In the genomic region with DNA sequence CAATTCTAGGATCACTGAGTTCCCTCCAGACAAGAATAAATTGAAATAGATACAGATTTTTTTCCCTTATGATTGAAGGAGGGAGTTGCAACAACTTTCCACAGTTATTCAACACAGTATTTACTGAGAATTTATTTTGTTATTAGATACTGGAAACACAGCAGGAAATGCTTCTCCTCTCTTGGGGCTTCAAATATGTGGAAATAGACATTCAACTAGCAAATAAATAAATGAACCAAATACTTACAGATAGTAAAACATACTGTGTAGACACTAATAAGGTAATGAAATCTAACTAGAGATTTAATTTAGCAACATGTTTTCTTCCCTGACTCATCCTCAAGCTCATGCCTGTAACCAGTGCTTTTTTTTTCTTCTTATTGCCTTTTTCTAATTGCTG, we compare ENCODE assay signal across 35 cellular contexts.
"Had no signal": no experiment of that assay in that cellular context is flagged by ENCODE, and none has a peak within 500 bp of the region (broad histone marks: within the 10 kb centered on the region; RNA-seq: fewer than 3 reads in every experiment).

No MANE protein-coding gene starts in this region.

- H3K27me3 ChIP-seq: adrenal gland, breast epithelium, cardiac muscle cell, colonic mucosa, heart left ventricle had no signal

- H3K4me3 ChIP-seq: adrenal gland, breast epithelium, cardiac muscle cell, colonic mucosa, dorsolateral prefrontal cortex, heart left ventricle had no signal

- H3K4me1 ChIP-seq: breast epithelium, colonic mucosa had no signal

- H3K27ac Mint-ChIP-seq: activated B cell treated with CpG ODN at 0.5 μM for 24 hours; activated CD8-positive, alpha-beta T cell treated with anti-CD3 and anti-CD28 coated beads for 36 hours; activated naive CD8-positive, alpha-beta T cell; activated T-helper 17 cell treated with anti-CD3 and anti-CD28 coated beads, Interleukin-2, amount 50 U/mL, for 72 hours; dendritic cell treated with granulocyte-macrophage colony-stimulating factor and Interleukin-4, amounts not matched to agents 40 ng/mL and 50 ng/mL, for 4 days; endodermal cell; T-helper 17 cell; T-helper 2 cell treated with Interferon-gamma antibody and Interleukin-4, amounts not matched to agents 5 μg/mL and 100 μg/mL, for 36 hours had no signal

- H3K9me3 Mint-ChIP-seq: activated B cell treated with CpG ODN at 0.5 μM for 24 hours; activated CD8-positive, alpha-beta T cell treated with anti-CD3 and anti-CD28 coated beads for 36 hours; activated T-cell treated with anti-CD3 and anti-CD28 coated beads, Interleukin-2, amount 50 U/mL, for 4 hours; dendritic cell treated with granulocyte-macrophage colony-stimulating factor and Interleukin-4, amounts not matched to agents 40 ng/mL and 50 ng/mL, for 4 days; endodermal cell; T-helper 2 cell treated with Interferon-gamma antibody and Interleukin-4, amounts not matched to agents 5 μg/mL and 100 μg/mL, for 36 hours had no signal

- H3K36me3 Mint-ChIP-seq: activated naive CD8-positive, alpha-beta T cell; brain had no signal

- ATAC-seq: activated CD4-positive, CD25-positive, alpha-beta regulatory T cell treated with anti-CD3 and anti-CD28 coated beads, Interleukin-2, amount 50 U/mL, for 24 hours; activated CD8-positive, alpha-beta T cell treated with anti-CD3 and anti-CD28 coated beads for 36 hours; activated T-cell treated with anti-CD3 and anti-CD28 coated beads, Interleukin-2, amount 50 U/mL, for 4 hours; activated T-helper 17 cell treated with anti-CD3 and anti-CD28 coated beads, Interleukin-2, amount 50 U/mL, for 72 hours; esophagus mucosa; heart left ventricle; T-helper 17 cell had no signal

- H3K36me3 ChIP-seq: adrenal gland, breast epithelium, cardiac muscle cell, colonic mucosa, heart left ventricle, WERI-Rb-1 had no signal

- H3K27me3 Mint-ChIP-seq: brain had no signal

- H3K9me3 ChIP-seq: adrenal gland, breast epithelium, colonic mucosa, heart left ventricle had no signal

- DNase-seq: activated B cell treated with CpG ODN at 0.5 μM for 24 hours; activated CD4-positive, alpha-beta T cell treated with anti-CD3 and anti-CD28 coated beads for 48 hours; activated CD4-positive, alpha-beta T cell treated with anti-CD3 and anti-CD28 coated beads, Interleukin-2, amount 50 U/mL, for 1 hour; activated CD4-positive, alpha-beta T cell treated with anti-CD3 and anti-CD28 coated beads, Interleukin-2, amount 50 U/mL, for 48 hours; activated CD8-positive, alpha-beta memory T cell treated with anti-CD3 and anti-CD28 coated beads for 24 hours; activated CD8-positive, alpha-beta T cell treated with anti-CD3 and anti-CD28 coated beads for 36 hours; activated effector memory CD4-positive, alpha-beta T cell treated with Interleukin-2 at 50 U/mL for 16 hours; activated gamma-delta T cell treated with Interleukin-2 at 50 U/mL for 16 hours; activated naive CD4-positive, alpha-beta T cell treated with anti-CD3 and anti-CD28 coated beads, Interleukin-2, amount 50 U/mL, for 16 hours; activated naive CD4-positive, alpha-beta T cell treated with Interleukin-2 at 50 U/mL for 16 hours; activated T-cell treated with anti-CD3 and anti-CD28 coated beads, Interleukin-2, amount 50 U/mL, for 4 hours; adrenal gland; amygdala; aorta; central memory CD4-positive, alpha-beta T cell; cerebellar nuclear complex; colonic mucosa; dorsolateral prefrontal cortex; effector memory CD4-positive, alpha-beta T cell; endodermal cell; foreskin fibroblast; heart left ventricle; T-helper 1 cell; T-helper 17 cell; T1000; WERI-Rb-1 had no signal

- H3K27ac ChIP-seq: adrenal gland, breast epithelium, cardiac muscle cell, colonic mucosa, dorsolateral prefrontal cortex, heart left ventricle, WERI-Rb-1 had no signal

- H3K4me3 Mint-ChIP-seq: activated B cell treated with CpG ODN at 0.5 μM for 24 hours; activated CD8-positive, alpha-beta T cell treated with anti-CD3 and anti-CD28 coated beads for 36 hours; activated naive CD8-positive, alpha-beta T cell; activated T-cell treated with anti-CD3 and anti-CD28 coated beads, Interleukin-2, amount 50 U/mL, for 4 hours; activated T-helper 17 cell treated with anti-CD3 and anti-CD28 coated beads, Interleukin-2, amount 50 U/mL, for 72 hours; brain; dendritic cell treated with granulocyte-macrophage colony-stimulating factor and Interleukin-4, amounts not matched to agents 40 ng/mL and 50 ng/mL, for 4 days; endodermal cell; T-helper 17 cell; T-helper 2 cell treated with Interferon-gamma antibody and Interleukin-4, amounts not matched to agents 5 μg/mL and 100 μg/mL, for 36 hours had no signal

- H3K4me1 Mint-ChIP-seq: activated B cell treated with CpG ODN at 0.5 μM for 24 hours; activated T-helper 17 cell treated with anti-CD3 and anti-CD28 coated beads, Interleukin-2, amount 50 U/mL, for 72 hours; endodermal cell; T-helper 17 cell had no signal
